8 cellular contexts compared by ENCODE assay signal in genomic region chr1:15950302-15950701, GRCh38. TPM values are rescaled to one million over a fixed set of nuclear protein-coding genes. Genes with fewer than 3 reads are reported as not detected.
DNase-seq lines count a peak whose midpoint lies in the region; ATAC-seq and TF ChIP-seq lines count a peak whose summit lies in the region.

No MANE protein-coding gene starts in this region.

- H3K9me3 Mint-ChIP-seq in H9 (no peaks in the 10 kb centered on the region), Caco-2 (ENCODE audit: unreplicated experiment) (no peaks in the 10 kb centered on the region)
- no peaks in the 10 kb centered on the region for H3K9me3 Mint-ChIP-seq in activated CD8-positive, alpha-beta memory T cell treated with anti-CD3 and anti-CD28 coated beads, Interleukin-2, amount 10 ng/mL, durations not matched to agents 7 days and 5 days (ENCODE audit: low read depth)

- H3K4me3 Mint-ChIP-seq in H9 (no peak overlapping the region; a peak in 1 of 5 replicates), Caco-2 (ENCODE audit: unreplicated experiment) (no peak overlapping the region)
- H3K4me3 Mint-ChIP-seq in activated CD8-positive, alpha-beta memory T cell treated with anti-CD3 and anti-CD28 coated beads, Interleukin-2, amount 10 ng/mL, durations not matched to agents 7 days and 5 days: peak overlapping the region; percentile 60

- no peak overlapping the region for H2AK5ac ChIP-seq in H9 (ENCODE audit: insufficient read length, low read length)

- no peaks in the 10 kb centered on the region for H3K27me3 Mint-ChIP-seq in H9 (ENCODE audit: low read depth)
- H3K27me3 Mint-ChIP-seq in activated CD8-positive, alpha-beta memory T cell treated with anti-CD3 and anti-CD28 coated beads, Interleukin-2, amount 10 ng/mL, durations not matched to agents 7 days and 5 days: no peaks in the 10 kb centered on the region
- H3K27me3 Mint-ChIP-seq in Caco-2 (ENCODE audit: insufficient read depth, unreplicated experiment): no peaks in the 10 kb centered on the region

- H4K5ac ChIP-seq in H9 (ENCODE audit: insufficient read length, low read depth, low read length): no peak overlapping the region

- H3K4me1 Mint-ChIP-seq in H9 (peaks cover 53% of the 10 kb centered on the region in 2 experiments), Caco-2 (ENCODE audit: low read depth, unreplicated experiment) (peaks cover 17% of the 10 kb centered on the region)
- H3K4me1 Mint-ChIP-seq in activated CD8-positive, alpha-beta memory T cell treated with anti-CD3 and anti-CD28 coated beads, Interleukin-2, amount 10 ng/mL, durations not matched to agents 7 days and 5 days: peaks cover 76% of the 10 kb centered on the region

- H3K27ac Mint-ChIP-seq in H9 (peak overlapping the region; percentile 81 to 84 (median 82); a peak in 5 of 7 replicates), Caco-2 (ENCODE audit: unreplicated experiment) (no peak overlapping the region)
- H3K27ac Mint-ChIP-seq in activated CD8-positive, alpha-beta memory T cell treated with anti-CD3 and anti-CD28 coated beads, Interleukin-2, amount 10 ng/mL, durations not matched to agents 7 days and 5 days: peak overlapping the region; percentile 92

- no peak for ATAC-seq in activated CD8-positive, alpha-beta memory T cell treated with anti-CD3 and anti-CD28 coated beads, Interleukin-2, amount 10 ng/mL, durations not matched to agents 7 days and 5 days
- no peak for ATAC-seq in foreskin keratinocyte
- ATAC-seq in left colon: no peak
- no peak for ATAC-seq in HG03571 (IDR thresholded peaks at IDR 0.05; ENCODE audit: unreplicated experiment)

- H2BK20ac ChIP-seq in H9 (ENCODE audit: low read depth, low read length, poor library complexity, severe bottlenecking): no peak overlapping the region

- H3K27ac ChIP-seq in H9 (ENCODE audit: insufficient read length, low read depth, low read length) (no peak overlapping the region), foreskin keratinocyte (peak overlapping the region; percentile 99)

- H3K9me3 ChIP-seq in H9 (ENCODE audit: control insufficient read depth, low read depth, low read length): no peaks in the 10 kb centered on the region
- no peaks in the 10 kb centered on the region for H3K9me3 ChIP-seq in Caco-2

- no peak overlapping the region for H3K4me3 ChIP-seq in Caco-2 (ENCODE audit: low read depth, low read length)

- no peak overlapping the region for H2BK120ac ChIP-seq in H9 (ENCODE audit: low read depth, low read length, poor library complexity, severe bottlenecking)

- H3K79me2 ChIP-seq in H9 (ENCODE audit: insufficient read depth, low read length): no peaks in the 10 kb centered on the region

- CTCF ChIA-PET in activated CD8-positive, alpha-beta memory T cell treated with anti-CD3 and anti-CD28 coated beads, Interleukin-2, amount 10 ng/mL, durations not matched to agents 7 days and 5 days (lab: Charles Lee): interaction anchor here (0.5 to 2.1 kb wide), 8 partner anchors 9 to 755 kb away, joined by 3 to 13 read pairs (median 4); partner anchors contain the start of gene ZBTB17
- CTCF ChIA-PET in Caco-2 (lab: Charles Lee): interaction anchor here (0.8 kb wide), 1 partner anchor 25 kb away, joined by 3 read pairs; the partner anchor contains the start of gene ZBTB17

- DNase-seq in H9 (no peak), foreskin keratinocyte (no peak), left colon (no peak), NCI-H2029 (lab: John Stamatoyannopoulos, UW) (no peak), Caco-2 (no peak)
- DNase-seq in activated CD8-positive, alpha-beta memory T cell treated with anti-CD3 and anti-CD28 coated beads, Interleukin-2, amount 10 ng/mL, durations not matched to agents 7 days and 5 days: peak; percentile 58
- peak; percentile 64 for DNase-seq in stimulated activated CD4-positive, alpha-beta T cell treated with anti-CD3 and anti-CD28 coated beads, Interleukin-4, amount 100 ng/mL, for 1 hour

- H3K36me3 Mint-ChIP-seq in H9 (ENCODE audit: insufficient read depth in 1 of 3, low read depth in 3 of 3) (peaks cover 9 to 35% (median 15%) of the 10 kb centered on the region in 3 experiments), Caco-2 (ENCODE audit: insufficient read depth, unreplicated experiment) (peaks cover 21% of the 10 kb centered on the region)
- H3K36me3 Mint-ChIP-seq in activated CD8-positive, alpha-beta memory T cell treated with anti-CD3 and anti-CD28 coated beads, Interleukin-2, amount 10 ng/mL, durations not matched to agents 7 days and 5 days: peaks cover 26% of the 10 kb centered on the region

- no peak overlapping the region for H3K18ac ChIP-seq in H9 (ENCODE audit: insufficient read length, low read depth, low read length)

- no peak overlapping the region for H3K56ac ChIP-seq in H9 (ENCODE audit: insufficient read length, low read depth, low read length)

- H3K27me3 ChIP-seq in H9 (ENCODE audit: insufficient read depth, low read length) (no peaks in the 10 kb centered on the region), foreskin keratinocyte (no peaks in the 10 kb centered on the region), Caco-2 (replicated peaks; ENCODE audit: control insufficient read depth, insufficient read depth, low read length) (no peaks in the 10 kb centered on the region)

- H4K91ac ChIP-seq in H9 (ENCODE audit: insufficient read length, low read depth, low read length): no peak overlapping the region

- H3K23me2 ChIP-seq in H9 (ENCODE audit: insufficient read length, low read depth, low read length, poor library complexity, severe bottlenecking): no peaks in the 10 kb centered on the region

- no peak overlapping the region for H3K9ac ChIP-seq in H9 (ENCODE audit: extremely low read depth, insufficient read length, low read length)

- H3K4ac ChIP-seq in H9 (ENCODE audit: low read depth, low read length): no peak overlapping the region

- no peaks in the 10 kb centered on the region for H3K79me1 ChIP-seq in H9 (ENCODE audit: insufficient read depth, low read depth, low read length, poor library complexity, severe bottlenecking)

- POLR2A ChIA-PET in Caco-2 (lab: Charles Lee): no interaction called here

- BruUV-seq in Caco-2 (replicated peaks; lab: Mats Ljungman, UMichigan): no TSS peak

- H3K4me2 ChIP-seq in H9 (ENCODE audit: insufficient read depth, insufficient read length, low read length): no peak overlapping the region

- no peak overlapping the region for H3K23ac ChIP-seq in H9 (ENCODE audit: insufficient read length, low read depth, low read length)

- peaks cover 5% of the 10 kb centered on the region for H4K20me1 ChIP-seq in H9 (ENCODE audit: control insufficient read depth, insufficient read depth, insufficient read length)

- no peak overlapping the region for H3K14ac ChIP-seq in H9 (ENCODE audit: insufficient read depth, low read length)

- TF ChIP-seq CTCF in H9 (conservative IDR thresholded peaks at IDR 0.05) (no peak), foreskin keratinocyte (conservative IDR thresholded peaks at IDR 0.05) (no peak), Caco-2 (IDR thresholded peaks at IDR 0.05; ENCODE audit: insufficient read depth in 1 of 2, low read depth in 1 of 2, low read length in 1 of 2, severe bottlenecking in 1 of 2, unreplicated experiment in 1 of 2) (no peak)

- no peak overlapping the region for H2AFZ ChIP-seq in H9 (ENCODE audit: low read length)

- H3K4me1 ChIP-seq in H9 (ENCODE audit: insufficient read depth, low read length) (peaks cover 8% of the 10 kb centered on the region; the same call in 1 of the 2 replicates), foreskin keratinocyte (peaks cover 57% of the 10 kb centered on the region), Caco-2 (peaks cover 10% of the 10 kb centered on the region)

- H2BK5ac ChIP-seq in H9 (ENCODE audit: insufficient read length, low read length): no peak overlapping the region

- no peak overlapping the region for H2BK12ac ChIP-seq in H9 (ENCODE audit: insufficient read length, low read depth, low read length)

- WGBS in H9 (ENCODE audit: extremely low coverage, insufficient read length, low lambda C conversion rate): no CpG with 5 or more reads among the region's 4 CpGs

- H3K36me3 ChIP-seq in Caco-2 (ENCODE audit: control insufficient read depth, insufficient read depth, low read length): no peaks in the 10 kb centered on the region

- no peak overlapping the region for H2BK15ac ChIP-seq in H9 (ENCODE audit: low read depth, low read length)

- intact Hi-C loops in left colon (cut with DNase I, micrococcal nuclease) (no loop called here), Caco-2 (cut with micrococcal nuclease; ENCODE audit: unreplicated experiment) (no loop called here)

- no peak overlapping the region for H4K8ac ChIP-seq in H9 (replicated peaks; ENCODE audit: insufficient read length, low read depth, low read length)

- no peak overlapping the region for H3T11ph ChIP-seq in H9 (ENCODE audit: low read length)

RNA-seq across cellular contexts. Expression of gene ZBTB17, which starts 25.6 kb away (rescaled TPM):
- total RNA-seq in H9 (2021) (16.5 and 16.7 TPM in 2 replicates), foreskin keratinocyte (29.7 and 29.8 TPM in 2 replicates), left colon (10 to 100 TPM; 29.1 to 30.0 TPM), Caco-2 (2022) (21.5 and 23.5 TPM in 2 replicates)
- 10 to 100 TPM; 55.8 to 68.8 TPM for total RNA-seq in activated CD8-positive, alpha-beta memory T cell treated with anti-CD3 and anti-CD28 coated beads, Interleukin-2, amount 10 ng/mL, durations not matched to agents 7 days and 5 days
- polyA plus RNA-seq in foreskin keratinocyte: 22.0 and 26.5 TPM in 2 replicates

RNA-seq across cellular contexts. Expression of gene SRARP, which starts 53.7 kb away (rescaled TPM):
- not detected in 2 replicates for total RNA-seq in H9 (2021)
- total RNA-seq in activated CD8-positive, alpha-beta memory T cell treated with anti-CD3 and anti-CD28 coated beads, Interleukin-2, amount 10 ng/mL, durations not matched to agents 7 days and 5 days: not detected
- not detected in 2 replicates for total RNA-seq in foreskin keratinocyte
- polyA plus RNA-seq in foreskin keratinocyte: not detected in 2 replicates
- not detected for total RNA-seq in left colon
- total RNA-seq in Caco-2 (2022): 0.16 TPM in 1 of 2 replicates, not detected in the other

Comparison
In these comparisons a context has a peak if more than half of its experiments do, and no peak if none do; other contexts are left out.
1. DNase-seq: peak in activated CD8-positive, alpha-beta memory T cell treated with anti-CD3 and anti-CD28 coated beads, Interleukin-2, amount 10 ng/mL, durations not matched to agents 7 days and 5 days (single experiment) and stimulated activated CD4-positive, alpha-beta T cell treated with anti-CD3 and anti-CD28 coated beads, Interleukin-4, amount 100 ng/mL, for 1 hour (single experiment); none in H9 (single experiment), foreskin keratinocyte (0 of 2), left colon (0 of 2), NCI-H2029 (single experiment) and Caco-2 (0 of 2).